Comparison of ENCODE assay signal across 37 cellular contexts in the genomic region with DNA sequence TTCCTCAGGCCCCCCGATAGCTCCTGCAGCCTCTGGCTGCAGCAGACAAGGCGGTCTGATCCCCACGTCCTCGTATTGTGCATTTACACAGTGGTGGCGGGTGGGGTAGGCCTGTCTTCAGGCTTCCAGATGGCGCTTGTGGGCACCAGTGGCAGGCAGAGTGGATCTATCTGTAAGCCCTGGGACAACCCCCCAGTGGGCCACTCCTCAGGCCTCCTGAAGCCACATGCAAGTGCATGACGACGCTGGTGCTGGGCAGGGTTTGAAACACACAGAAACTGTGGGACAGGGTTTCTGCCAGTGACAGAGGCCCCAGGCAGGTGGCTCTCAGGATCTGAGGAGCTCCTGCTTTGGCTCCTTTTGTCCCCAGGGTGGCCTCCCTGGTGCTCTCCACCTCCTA.
"Had no signal": no experiment of that assay in that cellular context is flagged by ENCODE, and none has a peak within 500 bp of the region (broad histone marks: within the 10 kb centered on the region; RNA-seq: fewer than 3 reads in every experiment).

No MANE protein-coding gene starts in this region.

- H3K4me1 ChIP-seq: adrenal gland, body of pancreas, breast epithelium had no signal

- H3K27me3 ChIP-seq: adrenal gland, body of pancreas, brain microvascular endothelial cell, breast epithelium, cardiac muscle cell had no signal

- DNase-seq: activated B cell treated with CpG ODN at 0.5 μM for 24 hours; activated CD4-positive, alpha-beta memory T cell treated with anti-CD3 and anti-CD28 coated beads for 36 hours; activated CD4-positive, alpha-beta T cell treated with anti-CD3 and anti-CD28 coated beads for 4 hours; activated CD4-positive, alpha-beta T cell treated with anti-CD3 and anti-CD28 coated beads, Interleukin-2, amount 50 U/mL, for 1 hour; activated CD4-positive, alpha-beta T cell treated with anti-CD3 and anti-CD28 coated beads, Interleukin-2, amount 50 U/mL, for 4 hours; activated CD4-positive, CD25-positive, alpha-beta regulatory T cell treated with anti-CD3 and anti-CD28 coated beads, Interleukin-2, amount 50 U/mL, for 72 hours; activated CD8-positive, alpha-beta memory T cell treated with anti-CD3 and anti-CD28 coated beads, Interleukin-2, amount 50 U/mL, for 4 hours; activated CD8-positive, alpha-beta T cell treated with anti-CD3 and anti-CD28 coated beads for 36 hours; activated effector memory CD4-positive, alpha-beta T cell treated with anti-CD3 and anti-CD28 coated beads, Interleukin-2, amount 50 U/mL, for 16 hours; activated gamma-delta T cell treated with Interleukin-2 at 50 U/mL for 16 hours; activated naive CD4-positive, alpha-beta T cell; activated naive CD4-positive, alpha-beta T cell treated with anti-CD3 and anti-CD28 coated beads for 36 hours; activated naive CD4-positive, alpha-beta T cell treated with anti-CD3 and anti-CD28 coated beads, Interleukin-2, amount 50 U/mL, for 16 hours; activated naive CD8-positive, alpha-beta T cell treated with anti-CD3 and anti-CD28 coated beads for 36 hours; activated T-cell treated with anti-CD3 and anti-CD28 coated beads for 4 hours; activated T-cell treated with anti-CD3 and anti-CD28 coated beads, Interleukin-2, amount 50 U/mL, for 1 hour; activated T-cell treated with anti-CD3 and anti-CD28 coated beads, Interleukin-2, amount 50 U/mL, for 4 hours; activated T-cell treated with anti-CD3 and anti-CD28 coated beads, Interleukin-2, amount 50 U/mL, for 72 hours; adrenal gland; amniotic stem cell; aorta; body of pancreas; brain microvascular endothelial cell; central memory CD4-positive, alpha-beta T cell; T-helper 1 cell; T-helper 2 cell; T-helper 9 cell had no signal

- H3K27ac ChIP-seq: adrenal gland, body of pancreas, brain microvascular endothelial cell, breast epithelium, cardiac muscle cell, VCaP had no signal

- H3K4me3 Mint-ChIP-seq: activated B cell treated with CpG ODN at 0.5 μM for 24 hours; activated CD4-positive, alpha-beta memory T cell treated with anti-CD3 and anti-CD28 coated beads for 36 hours; activated CD8-positive, alpha-beta T cell treated with anti-CD3 and anti-CD28 coated beads for 36 hours; activated naive CD4-positive, alpha-beta T cell treated with anti-CD3 and anti-CD28 coated beads for 36 hours; activated naive CD8-positive, alpha-beta T cell treated with anti-CD3 and anti-CD28 coated beads for 36 hours; activated T-cell treated with anti-CD3 and anti-CD28 coated beads, Interleukin-2, amount 50 U/mL, for 4 hours; activated T-cell treated with anti-CD3 and anti-CD28 coated beads, Interleukin-2, amount 50 U/mL, for 72 hours; activated T-helper 1 cell treated with anti-CD3 and anti-CD28 coated beads, Interleukin-12 subunit alpha, Interleukin-12 subunit beta, Interleukin-2, Interleukin-4 antibody, amounts not matched to agents 30 ng/mL and 10 ng/mL and 1 ng/mL, durations not matched to agents 14 hours and 24 hours and 36 hours; activated T-helper 17 cell treated with anti-CD3 and anti-CD28 coated beads, Interleukin-2, amount 50 U/mL, for 72 hours; T-helper 1 cell treated with Interleukin-12 subunit alpha and Interleukin-12 subunit beta and Interleukin-4 antibody, amounts not matched to agents 30 μg/mL and 1 μg/mL, for 36 hours; T-helper 2 cell treated with Interferon-gamma antibody and Interleukin-4, amounts not matched to agents 5 μg/mL and 100 μg/mL, for 36 hours had no signal

- ATAC-seq: activated CD8-positive, alpha-beta T cell treated with anti-CD3 and anti-CD28 coated beads for 36 hours; activated naive CD4-positive, alpha-beta T cell treated with anti-CD3 and anti-CD28 coated beads, Interleukin-2, amount 50 U/mL, for 72 hours; activated T-cell treated with anti-CD3 and anti-CD28 coated beads, Interleukin-2, amount 50 U/mL, for 4 hours; activated T-cell treated with anti-CD3 and anti-CD28 coated beads, Interleukin-2, amount 50 U/mL, for 72 hours; activated T-helper 17 cell treated with anti-CD3 and anti-CD28 coated beads, Interleukin-2, amount 50 U/mL, for 72 hours; body of pancreas had no signal

- FAIRE-seq: astrocyte, TTC549 had no signal

- H3K4me1 Mint-ChIP-seq: activated B cell treated with CpG ODN at 0.5 μM for 24 hours; activated naive CD8-positive, alpha-beta T cell treated with anti-CD3 and anti-CD28 coated beads for 36 hours; activated T-helper 17 cell treated with anti-CD3 and anti-CD28 coated beads, Interleukin-2, amount 50 U/mL, for 72 hours had no signal

- H3K9me3 ChIP-seq: body of pancreas had no signal

- H3K27ac Mint-ChIP-seq: activated B cell treated with CpG ODN at 0.5 μM for 24 hours; activated CD4-positive, alpha-beta memory T cell treated with anti-CD3 and anti-CD28 coated beads for 36 hours; activated CD8-positive, alpha-beta T cell treated with anti-CD3 and anti-CD28 coated beads for 36 hours; activated naive CD4-positive, alpha-beta T cell treated with anti-CD3 and anti-CD28 coated beads for 36 hours; activated naive CD4-positive, alpha-beta T cell treated with anti-CD3 and anti-CD28 coated beads, Interleukin-2, amount 50 U/mL, for 72 hours; activated naive CD8-positive, alpha-beta T cell treated with anti-CD3 and anti-CD28 coated beads for 36 hours; activated T-cell treated with anti-CD3 and anti-CD28 coated beads, Interleukin-2, amount 50 U/mL, for 72 hours; activated T-helper 1 cell treated with anti-CD3 and anti-CD28 coated beads, Interleukin-12 subunit alpha, Interleukin-12 subunit beta, Interleukin-2, Interleukin-4 antibody, amounts not matched to agents 30 ng/mL and 10 ng/mL and 1 ng/mL, durations not matched to agents 14 hours and 24 hours and 36 hours; activated T-helper 17 cell treated with anti-CD3 and anti-CD28 coated beads, Interleukin-2, amount 50 U/mL, for 72 hours; T-helper 1 cell treated with Interleukin-12 subunit alpha and Interleukin-12 subunit beta and Interleukin-4 antibody, amounts not matched to agents 30 μg/mL and 1 μg/mL, for 36 hours; T-helper 2 cell treated with Interferon-gamma antibody and Interleukin-4, amounts not matched to agents 5 μg/mL and 100 μg/mL, for 36 hours had no signal

- H3K27me3 Mint-ChIP-seq: activated B cell treated with CpG ODN at 0.5 μM for 24 hours; activated CD4-positive, alpha-beta memory T cell treated with anti-CD3 and anti-CD28 coated beads for 36 hours; activated CD8-positive, alpha-beta T cell treated with anti-CD3 and anti-CD28 coated beads for 36 hours; activated naive CD8-positive, alpha-beta T cell treated with anti-CD3 and anti-CD28 coated beads for 36 hours; activated T-helper 17 cell treated with anti-CD3 and anti-CD28 coated beads, Interleukin-2, amount 50 U/mL, for 72 hours had no signal

- H3K4me3 ChIP-seq: adrenal gland, body of pancreas, breast epithelium, cardiac muscle cell had no signal

- H3K36me3 ChIP-seq: adrenal gland, brain microvascular endothelial cell, breast epithelium, cardiac muscle cell had no signal
